In genomic region chr16:78106659-78107058, GRCh38 we compare ENCODE assay signal across 20 cellular contexts. TPM values are rescaled to one million over a fixed set of nuclear protein-coding genes. Genes with fewer than 3 reads are reported as not detected.
DNase-seq lines count a peak whose midpoint lies in the region; ATAC-seq, FAIRE-seq and TF ChIP-seq lines count a peak whose summit lies in the region.
"Had no signal": no experiment of that assay in that cellular context is flagged by ENCODE, and none has a peak within 500 bp of the region (broad histone marks: within the 10 kb centered on the region; RNA-seq: fewer than 3 reads in every experiment).

No MANE protein-coding gene starts in this region.

- H3K27ac ChIP-seq in right atrium auricular region (no peak overlapping the region), RWPE1 (peak overlapping the region; percentile 80; the same call in 1 of the 2 replicates), thyroid gland (peak overlapping the region in 2 of 3 donors; percentile 80 to 89), HepG2 (ENCODE audit: extremely low read length, insufficient read depth, low read length) (no peak overlapping the region)
- H3K27ac ChIP-seq: BLaER1 treated with 17β-estradiol and CSF1 and Interleukin-3, amounts not matched to agents 10 nM and 100 nM; SJCRH30 had no signal

- H3K36me3 ChIP-seq in right atrium auricular region (peaks cover 8% of the 10 kb centered on the region), thyroid gland (peaks cover 0 to 6% of the 10 kb centered on the region in 2 donors), HepG2 (replicated peaks in 1 of 2; ENCODE audit: control insufficient read depth in 1 of 2, insufficient read depth in 2 of 2, low read length in 2 of 2) (peaks cover 3 to 14% of the 10 kb centered on the region in 2 experiments; a peak in 4 of 5 replicates)
- H3K36me3 ChIP-seq: MG63, SJCRH30 had no signal

- peaks cover 5% of the 10 kb centered on the region for H3K79me2 ChIP-seq in HepG2 (ENCODE audit: insufficient read depth, low read length)

- 81 to 85% methylated on average over 7 of the region's 7 CpGs for WGBS in thyroid gland, 2 donors
- WGBS in HepG2 (ENCODE audit: low lambda C conversion rate): 96% methylated on average over 7 of the region's 7 CpGs

- POLR2A ChIA-PET in RWPE1 (lab: Yijun Ruan, JAX; ENCODE audit: low non-redundant PET): no interaction called here
- POLR2A ChIA-PET in HepG2 (lab: Yijun Ruan, JAX): interaction anchor here (0.7 kb wide), 1 partner anchor 1450 kb away, joined by 5 read pairs; no protein-coding TSS in a partner anchor

- TF ChIP-seq CTCF in right atrium auricular region (IDR thresholded peaks at IDR 0.05) (no peak), RWPE1 (conservative IDR thresholded peaks at IDR 0.05; ENCODE audit: low read depth) (no peak), thyroid gland (IDR thresholded peaks at IDR 0.05) (no peak), HepG2 (CRISPR knock-in tag; IDR thresholded peaks at IDR 0.05) (no peak)

- intact Hi-C loops in Right ventricle myocardium inferior (cut with DNase I): no loop called here
- intact Hi-C loops in thyroid gland (cut with DNase I): no loop called here
- intact Hi-C loops in HepG2 (cut with micrococcal nuclease; ENCODE audit: unreplicated experiment): no loop called here

- no peak overlapping the region for H3K4me2 ChIP-seq in HepG2 (ENCODE audit: low read depth, low read length)
- H3K4me2 ChIP-seq: BLaER1 treated with 17β-estradiol and CSF1 and Interleukin-3, amounts not matched to agents 10 nM and 100 nM had no signal

- no peak for TF ChIP-seq POLR2A in thyroid gland (IDR thresholded peaks at IDR 0.05)
- no peak for TF ChIP-seq POLR2A in HepG2 (IDR thresholded peaks at IDR 0.05; ENCODE audit: insufficient read depth in 1 of 2, low read depth in 2 of 2, low read length in 2 of 2)

- H3K9me3 ChIP-seq in right atrium auricular region (no peaks in the 10 kb centered on the region), thyroid gland (no peaks in the 10 kb centered on the region), HepG2 (ENCODE audit: low read length) (no peaks in the 10 kb centered on the region)
- H3K9me3 ChIP-seq: BLaER1 treated with 17β-estradiol and CSF1 and Interleukin-3, amounts not matched to agents 10 nM and 100 nM; MG63; SJCRH30 had no signal

- ATAC-seq in Right ventricle myocardium inferior: peak; percentile 61
- no peak for ATAC-seq in HepG2
- ATAC-seq: CD8-positive, alpha-beta T cell; K562 had no signal

- no peak for TF ChIP-seq RAD21 in HepG2 (CRISPR knock-in tag; IDR thresholded peaks at IDR 0.05)

- no peak overlapping the region for H3K4me3 ChIP-seq in right atrium auricular region
- no peak overlapping the region for H3K4me3 ChIP-seq in thyroid gland (replicated peaks in 1 of 3)
- no peak overlapping the region for H3K4me3 ChIP-seq in HepG2 (replicated peaks in 1 of 3; ENCODE audit: insufficient read depth in 1 of 3, low read depth in 2 of 3, low read length in 3 of 3)
- H3K4me3 ChIP-seq: BLaER1 treated with 17β-estradiol and CSF1 and Interleukin-3, amounts not matched to agents 10 nM and 100 nM; K562; MG63; SJCRH30 had no signal

- CTCF ChIA-PET in RWPE1 (lab: Yijun Ruan, JAX) (interaction anchor here (0.6 kb wide), 1 partner anchor 880 kb away, joined by 3 read pairs; no protein-coding TSS in a partner anchor), HepG2 (lab: Yijun Ruan, JAX; ENCODE audit: low intra/inter-chr PET ratio, low total read pairs) (no interaction called here)

- no peak for TF ChIP-seq EP300 in HepG2 (IDR thresholded peaks at IDR 0.05; ENCODE audit: low read depth in 2 of 2, low read length in 2 of 2)
- TF ChIP-seq EP300 in HepG2 (CRISPR knock-in tag; IDR thresholded peaks at IDR 0.05; ENCODE audit: borderline replicate concordance): no peak

- no TSS peak for BruUV-seq in HepG2 (replicated peaks; lab: Mats Ljungman, UMichigan)

- H3K4me1 ChIP-seq in right atrium auricular region (no peaks in the 10 kb centered on the region), thyroid gland (peaks cover 34 to 41% of the 10 kb centered on the region in 2 donors), HepG2 (ENCODE audit: insufficient read depth, low read length) (peaks cover 40% of the 10 kb centered on the region)
- H3K4me1 ChIP-seq: SJCRH30 had no signal

- no peak for FAIRE-seq in HepG2 (lab: Jason Lieb, UNC)
- FAIRE-seq: H54, K562 had no signal

- H4K20me1 ChIP-seq in HepG2 (ENCODE audit: insufficient read depth, low read length): no peaks in the 10 kb centered on the region

- no peak overlapping the region for H3K9ac ChIP-seq in HepG2 (ENCODE audit: insufficient read depth, low read depth, low read length)
- H3K9ac ChIP-seq: BLaER1 treated with 17β-estradiol and CSF1 and Interleukin-3, amounts not matched to agents 10 nM and 100 nM had no signal

- no peak for DNase-seq in Right ventricle myocardium inferior (ENCODE audit: missing footprints)
- DNase-seq in right atrium auricular region (ENCODE audit: low spot score): no peak
- no peak for DNase-seq in RWPE1 (ENCODE audit: low spot score)
- DNase-seq in islet precursor cell: peak; percentile 62
- DNase-seq in thyroid gland: peak in 1 of 2 donors; percentile 37
- no peak for DNase-seq in DMS53 (lab: John Stamatoyannopoulos, UW)
- DNase-seq in HepG2 (ENCODE audit: low spot score): no peak
- DNase-seq: 8988T; CD8-positive, alpha-beta T cell; GDM1; MG63; NCI-H187; NCI-H345; NCI-H524; NCI-H774; NK-92 treated with Interleukin-12 subunit alpha and Interleukin-12 subunit beta, amount 100 ng/mL, for 24 hours; SJCRH30 had no signal

- no peak overlapping the region for H2AFZ ChIP-seq in HepG2 (ENCODE audit: low read length)

- H3K27me3 ChIP-seq in right atrium auricular region: no peaks in the 10 kb centered on the region
- H3K27me3 ChIP-seq in thyroid gland: no peaks in the 10 kb centered on the region
- H3K27me3 ChIP-seq in HepG2 (ENCODE audit: control insufficient read depth in 1 of 2, insufficient read depth in 2 of 2, low read length in 2 of 2): no peaks in the 10 kb centered on the region
- H3K27me3 ChIP-seq: BLaER1 treated with 17β-estradiol and CSF1 and Interleukin-3, amounts not matched to agents 10 nM and 100 nM; MG63; SJCRH30 had no signal

- in situ Hi-C loops in HepG2 (cut with HindIII; ENCODE audit: extremely low pct_ligation_motif_present, low pct_unique_long_range_greater_than_20kb): loop anchor here (25.0 kb wide), 1 partner anchor 656 kb away; no protein-coding TSS in a partner anchor

TF ChIP-seq in HepG2, 621 proteins besides CTCF, POLR2A, EP300 and RAD21 (continues in another document):
- TF ChIP-seq CHD4 (IDR thresholded peaks at IDR 0.05; ENCODE audit: borderline replicate concordance, low read length): no peak
- TF ChIP-seq, protein P1, sequence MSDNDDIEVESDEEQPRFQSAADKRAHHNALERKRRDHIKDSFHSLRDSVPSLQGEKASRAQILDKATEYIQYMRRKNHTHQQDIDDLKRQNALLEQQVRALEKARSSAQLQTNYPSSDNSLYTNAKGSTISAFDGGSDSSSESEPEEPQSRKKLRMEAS (IDR thresholded peaks at IDR 0.05): no peak

RNA-seq across cellular contexts. Expression of gene WWOX, which starts 7.2 kb away (rescaled TPM):
- total RNA-seq in Right ventricle myocardium inferior: 13.1 TPM
- total RNA-seq in right atrium auricular region: 10 to 100 TPM; 14.8 to 20.8 TPM
- 100 to 1,000 TPM; 135 to 209 (median 159) TPM for total RNA-seq in thyroid gland
- total RNA-seq in HepG2 (2016; rRNA removed; fragmentation: Illumina TruSeq; extraction: Trizol): 37.4 and 38.4 TPM in 2 replicates
- total RNA-seq in HepG2 (2016; cell fraction: cytosol; rRNA removed; fragmentation: Illumina TruSeq; extraction: Trizol; ENCODE audit: low read depth): 28.6 and 30.1 TPM in 2 replicates
- 33.0 and 44.5 TPM in 2 replicates for total RNA-seq in HepG2 (2016; cell fraction: insoluble cytoplasmic fraction; rRNA removed; fragmentation: Illumina TruSeq; extraction: Trizol)
- total RNA-seq in HepG2 (2016; cell fraction: membrane; rRNA removed; fragmentation: Illumina TruSeq; extraction: Trizol): 27.1 and 28.3 TPM in 2 replicates
- 57.3 and 68.9 TPM in 2 replicates for total RNA-seq in HepG2 (2016; cell fraction: nucleus; rRNA removed; fragmentation: Illumina TruSeq; extraction: Trizol)
- 9.1 and 9.2 TPM in 2 replicates for polyA plus RNA-seq in HepG2 (2011; rRNA removed)
- 10.3 and 11.0 TPM in 2 replicates for polyA plus RNA-seq in HepG2 (2011; cell fraction: cytosol; rRNA removed)
- polyA plus RNA-seq in HepG2 (2011; cell fraction: nucleus; rRNA removed): 13.4 and 16.3 TPM in 2 replicates
- 12.3 and 16.1 TPM in 2 replicates for polyA plus RNA-seq in HepG2 (2012)
- 19.9 and 21.6 TPM in 2 replicates for polyA plus RNA-seq in HepG2 (2016; cell fraction: cytosol; fragmentation: Illumina TruSeq; extraction: Trizol; ENCODE audit: low read depth)
- 30.1 and 30.5 TPM in 2 replicates for polyA plus RNA-seq in HepG2 (2016; cell fraction: insoluble cytoplasmic fraction; fragmentation: Illumina TruSeq; extraction: Trizol; ENCODE audit: low read depth)
- polyA plus RNA-seq in HepG2 (2016; cell fraction: membrane; fragmentation: Illumina TruSeq; extraction: Trizol; ENCODE audit: low read depth): 18.9 and 20.9 TPM in 2 replicates
- polyA plus RNA-seq in HepG2 (2016; cell fraction: nucleus; fragmentation: Illumina TruSeq; extraction: Trizol; ENCODE audit: insufficient read depth, low read depth): 21.5 and 23.3 TPM in 2 replicates
- 10.8 and 21.8 TPM in 2 replicates for polyA minus RNA-seq in HepG2 (2011; rRNA and poly(A)+ RNA removed; ENCODE audit: low replicate concordance)
- polyA minus RNA-seq in HepG2 (2011; cell fraction: cytosol; rRNA and poly(A)+ RNA removed): 7.3 and 12.1 TPM in 2 replicates
- polyA minus RNA-seq in HepG2 (2011; cell fraction: nucleus; rRNA and poly(A)+ RNA removed): 38.3 and 50.0 TPM in 2 replicates

Comparison
In these comparisons a context has a peak if more than half of its experiments do, and no peak if none do; other contexts are left out.
1. H3K27ac ChIP-seq: peak in RWPE1 (single experiment) and thyroid gland (2 of 3); none in right atrium auricular region (0 of 2) and HepG2 (single experiment).